1 cellular context compared by ENCODE assay signal in the genomic region with DNA sequence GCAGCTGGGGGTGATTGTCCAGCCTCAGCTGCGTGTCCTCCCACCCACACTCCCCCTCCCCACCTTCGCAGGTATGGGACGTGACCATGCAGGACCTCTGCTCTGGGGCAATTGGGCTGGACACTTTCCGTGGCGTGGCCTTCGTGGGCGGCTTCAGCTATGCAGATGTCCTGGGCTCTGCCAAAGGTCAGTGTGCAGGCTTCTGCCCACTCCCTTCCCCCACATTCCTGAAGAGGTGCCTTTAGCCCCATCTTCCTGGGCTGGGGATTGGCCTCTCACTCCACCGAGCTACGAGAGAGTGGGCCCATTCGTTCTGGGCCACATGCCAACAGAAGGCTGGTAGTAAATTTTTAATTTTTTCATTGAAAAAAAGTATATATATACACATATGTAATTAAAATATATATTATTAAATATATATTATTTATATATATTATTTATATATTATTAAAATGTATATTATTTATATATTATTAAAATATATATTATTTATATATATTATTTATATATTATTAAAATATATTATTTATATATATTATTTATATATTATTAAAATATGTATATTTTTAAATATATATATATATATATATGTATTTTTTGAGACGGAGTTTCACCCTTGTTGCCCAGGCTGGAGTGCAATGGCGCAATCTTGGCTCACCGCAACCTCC.
A peak's percentile ranks its signal among the peaks of the same experiment; 100 is the strongest.
TF ChIP-seq lines count a peak whose summit lies in the region.

No MANE protein-coding gene starts in this region.

TF ChIP-seq in HepG2, 621 proteins besides CTCF, POLR2A, EP300 and RAD21:
- no peak for TF ChIP-seq ZNF615 (CRISPR knock-in tag; IDR thresholded peaks at IDR 0.05; ENCODE audit: borderline replicate concordance)
- TF ChIP-seq ISX (CRISPR knock-in tag; conservative IDR thresholded peaks at IDR 0.05): no peak
- TF ChIP-seq ZNF768 (CRISPR knock-in tag; IDR thresholded peaks at IDR 0.05): 0 out of 2 replicates have a peak, but pooled peaks have one; percentile 18
